ENCODE assay signal across 8 cellular contexts in genomic region chr10:46925853-46926252, GRCh38. TPM values are rescaled to one million over a fixed set of nuclear protein-coding genes. Genes with fewer than 3 reads are reported as not detected.
A peak's percentile ranks its signal among the peaks of the same experiment; 100 is the strongest.
DNase-seq lines count a peak whose midpoint lies in the region; ATAC-seq, FAIRE-seq and TF ChIP-seq lines count a peak whose summit lies in the region.
"Not testable (repeated sequence)": the region's sequence is repeated elsewhere in the genome, so short reads cannot be mapped to it uniquely, and the experiment has no call there.
"Had no signal": no experiment of that assay in that cellular context is flagged by ENCODE, and none has a peak within 500 bp of the region (broad histone marks: within the 10 kb centered on the region; RNA-seq: fewer than 3 reads in every experiment).

No MANE protein-coding gene starts in this region.

- not testable (repeated sequence) for H3K27ac ChIP-seq in lower lobe of right lung

- H3K36me3 Mint-ChIP-seq in Calu3 (ENCODE audit: insufficient read depth, unreplicated experiment), result not testable (repeated sequence)

- peak; percentile 31 for TF ChIP-seq CTCF in Calu3 (IDR thresholded peaks at IDR 0.05; ENCODE audit: unreplicated experiment)
- not testable (repeated sequence) for TF ChIP-seq CTCF in bronchial epithelial cell (IDR thresholded peaks at IDR 0.05; ENCODE audit: insufficient read depth, low read length, severe bottlenecking)
- TF ChIP-seq CTCF in fibroblast of the aortic adventitia (IDR thresholded peaks at IDR 0.05; ENCODE audit: insufficient read depth, low read length), result peak; percentile 22
- TF ChIP-seq CTCF in lower lobe of right lung (IDR thresholded peaks at IDR 0.05), result peak; percentile 16

- intact Hi-C loops in Calu3 (cut with micrococcal nuclease; ENCODE audit: unreplicated experiment); lower lobe of right lung (cut with DNase I): not testable (repeated sequence)

- not testable (repeated sequence) for DNase-seq in Calu3, lower lobe of right lung
- peak; percentile 59 for DNase-seq in bronchial epithelial cell (ENCODE audit: low read depth)
- peak; percentile 2 for DNase-seq in fibroblast of the aortic adventitia (ENCODE audit: low read depth)
- DNase-seq in renal cortical epithelial cell (ENCODE audit: low read depth), result peak; percentile 3

- not testable (repeated sequence) for H3K27ac Mint-ChIP-seq in Calu3 (ENCODE audit: unreplicated experiment)

- not testable (repeated sequence) for H3K36me3 ChIP-seq in bronchial epithelial cell (ENCODE audit: control insufficient read depth, insufficient read depth, low read length); lower lobe of right lung

- not testable (repeated sequence) for H3K4me1 ChIP-seq in lower lobe of right lung

- TF ChIP-seq EP300 in Ishikawa (IDR thresholded peaks at IDR 0.05; ENCODE audit: borderline replicate concordance), result not testable (repeated sequence)

- not testable (repeated sequence) for H3K27me3 ChIP-seq in bronchial epithelial cell (ENCODE audit: control insufficient read depth, insufficient read depth, low read length); lower lobe of right lung (ENCODE audit: low read depth)

- CTCF ChIA-PET in Calu3 (lab: Charles Lee), result not testable (repeated sequence)

- H3K9me3 Mint-ChIP-seq in Calu3 (ENCODE audit: low read depth, unreplicated experiment), result not testable (repeated sequence)

- H3K4me1 Mint-ChIP-seq in Calu3 (ENCODE audit: low read depth, unreplicated experiment), result not testable (repeated sequence)

- FAIRE-seq in bronchial epithelial cell (lab: Jason Lieb, UNC), result not testable (repeated sequence)

- H3K4me3 ChIP-seq in bronchial epithelial cell (ENCODE audit: low read depth, low read length); fibroblast of the aortic adventitia (ENCODE audit: low read depth, low read length); lower lobe of right lung: not testable (repeated sequence)

- TF ChIP-seq RAD21 in Ishikawa (IDR thresholded peaks at IDR 0.05; ENCODE audit: low read depth), result not testable (repeated sequence)

- not testable (repeated sequence) for H3K9me3 ChIP-seq in lower lobe of right lung

- not testable (repeated sequence) for H3K4me3 Mint-ChIP-seq in Calu3 (ENCODE audit: low read depth, unreplicated experiment)

- H3K27me3 Mint-ChIP-seq in Calu3 (ENCODE audit: unreplicated experiment), result not testable (repeated sequence)

- ATAC-seq in SK-N-SH treated with all-trans-retinoic acid at 6 μM for 48 hours, result peak; percentile 72
- peak; percentile 83 to 88 for ATAC-seq in lower lobe of right lung

- not testable (repeated sequence) for BruUV-seq in Calu3 (replicated peaks; lab: Mats Ljungman, UMichigan)

TF ChIP-seq in Ishikawa, 13 proteins besides CTCF, POLR2A, EP300 and RAD21:
- peak; percentile 50; the same call in 1 of the 2 replicates for TF ChIP-seq CEBPB (IDR thresholded peaks at IDR 0.05)

RNA-seq across cellular contexts. Expression of gene PTPN20, which starts 14.6 kb away (rescaled TPM):
- total RNA-seq in Calu3 (2022) (5.1 and 7.1 TPM in 2 replicates), bronchial epithelial cell (2.1 and 2.9 TPM in 2 replicates), fibroblast of the aortic adventitia (ENCODE audit: low replicate concordance) (0.27 TPM in 1 of 2 replicates, not detected in the other), lower lobe of right lung (4.0 TPM), renal cortical epithelial cell (7.3 and 9.5 TPM in 2 replicates)
- total RNA-seq: Caco-2 had no signal
